Comparison of ENCODE assay signal across 8 cellular contexts in genomic region chr1:145812977-145813810, GRCh38. TPM values are rescaled to one million over a fixed set of nuclear protein-coding genes. Genes with fewer than 3 reads are reported as not detected.
DNase-seq lines count a peak whose midpoint lies in the region; ATAC-seq, FAIRE-seq and TF ChIP-seq lines count a peak whose summit lies in the region.
"Not testable (repeated sequence)": the region's sequence is repeated elsewhere in the genome, so short reads cannot be mapped to it uniquely, and the experiment has no call there.

No MANE protein-coding gene starts in this region.

- not testable (repeated sequence) for H3K9me3 ChIP-seq in A673 (ENCODE audit: low read depth, low read length, poor library complexity, severe bottlenecking); GM23248 (ENCODE audit: low read depth); PC-9 (ENCODE audit: insufficient read depth, low read depth); K562 (replicated peaks; ENCODE audit: control insufficient read depth, insufficient read depth, low read depth, low read length); psoas muscle

- CTCF ChIA-PET in A673 (lab: Charles Lee); PC-9 (lab: Charles Lee); K562 (lab: Yijun Ruan, JAX; ENCODE audit: low intra/inter-chr PET ratio): not testable (repeated sequence)

- H3K4me3 ChIP-seq in A673 (ENCODE audit: low read depth, low read length, poor library complexity, severe bottlenecking): peak overlapping the region; percentile 15
- H3K4me3 ChIP-seq in GM23248: peak overlapping the region; percentile 60
- H3K4me3 ChIP-seq in PC-9: peak overlapping the region; percentile 44; the same call in 1 of the 2 replicates
- not testable (repeated sequence) for H3K4me3 ChIP-seq in K562
- H3K4me3 ChIP-seq in psoas muscle: peak overlapping the region; percentile 35

- H4K20me1 ChIP-seq in GM23248 (ENCODE audit: insufficient read depth); PC-9 (ENCODE audit: insufficient read depth); K562 (replicated peaks; ENCODE audit: control insufficient read depth, insufficient read depth, low read length): not testable (repeated sequence)

- not testable (repeated sequence) for DNase-seq in A673 (ENCODE audit: low spot score); GM23248; K562 (ENCODE audit: extremely low read depth in 1 of 4, low spot score in 3 of 4); left ventricle myocardium superior; psoas muscle
- peak; percentile 8 for DNase-seq in LHCN-M2 (ENCODE audit: low read depth)
- peak in 1 of 2 experiments; percentile 49 for DNase-seq in PC-9

- 0 to 3% methylated on average over 6 of the region's 6 CpGs for WGBS in GM23248 (ENCODE audit: low coverage in 1 of 2, low lambda C conversion rate in 2 of 2, missing lambda C conversion rate in 2 of 2), 2 experiments
- 52% methylated on average over 4 of the region's 6 CpGs for WGBS in K562 (ENCODE audit: insufficient coverage, low coverage, missing lambda C conversion rate)
- 25 to 38% (median 32%) methylated on average over 5 of the region's 6 CpGs for WGBS in psoas muscle, 3 donors

- H3K27ac ChIP-seq in A673 (ENCODE audit: low read depth, low read length, poor library complexity, severe bottlenecking); K562 (ENCODE audit: extremely low read depth, low read depth, low read length): not testable (repeated sequence)
- H3K27ac ChIP-seq in GM23248 (peak overlapping the region; percentile 57), PC-9 (peak overlapping the region; percentile 74), psoas muscle (peak overlapping the region; percentile 55)

- H3K36me3 ChIP-seq in A673 (ENCODE audit: insufficient read depth, low read length, poor library complexity, severe bottlenecking); GM23248 (ENCODE audit: low read depth); PC-9 (ENCODE audit: low read depth); K562 (ENCODE audit: control insufficient read depth, insufficient read depth, low read length); psoas muscle (ENCODE audit: insufficient read depth in 1 of 2, low read depth in 1 of 2): not testable (repeated sequence)

- H3K79me2 ChIP-seq in GM23248 (ENCODE audit: insufficient read depth) (peaks cover 31% of the 10 kb centered on the region), PC-9 (ENCODE audit: low read depth) (peaks cover 19% of the 10 kb centered on the region)
- not testable (repeated sequence) for H3K79me2 ChIP-seq in K562 (ENCODE audit: control insufficient read depth, insufficient read depth, low read length)

- not testable (repeated sequence) for H3K9me2 ChIP-seq in GM23248 (ENCODE audit: insufficient read depth); PC-9 (ENCODE audit: insufficient read depth)

- not testable (repeated sequence) for H3K4me1 ChIP-seq in A673 (ENCODE audit: insufficient read depth, low read length, poor library complexity, severe bottlenecking); GM23248 (ENCODE audit: insufficient read depth); PC-9 (replicated peaks; ENCODE audit: insufficient read depth); K562 (replicated peaks in 1 of 2; ENCODE audit: control insufficient read depth in 2 of 2, insufficient read depth in 2 of 2, low read length in 2 of 2); psoas muscle

- in situ Hi-C loops in GM23248 (cut with MboI); K562 (cut with MboI): not testable (repeated sequence)

- TF ChIP-seq RAD21 in K562 (CRISPR knock-in tag; conservative IDR thresholded peaks at IDR 0.05 in 1 of 2, IDR thresholded peaks at IDR 0.05 in 1 of 2): not testable (repeated sequence)

- FAIRE-seq in K562 (lab: Jason Lieb, UNC): not testable (repeated sequence)

- TF ChIP-seq EP300 in K562 (IDR thresholded peaks at IDR 0.05; ENCODE audit: low read length): not testable (repeated sequence)

- not testable (repeated sequence) for H2AFZ ChIP-seq in GM23248; PC-9; K562 (ENCODE audit: low read depth, low read length)

- ATAC-seq in SK-N-SH treated with all-trans-retinoic acid at 6 μM for 48 hours (peak; percentile 86), K562 (peak; percentile 38; the same call in 1 of the 3 replicates), left ventricle myocardium superior (peak; percentile 36), psoas muscle (peak in 2 of 4 donors; percentile 55 to 56)

- H3K4me2 ChIP-seq in GM23248 (ENCODE audit: unreplicated experiment) (peak overlapping the region; percentile 68), PC-9 (peak overlapping the region; percentile 64)
- not testable (repeated sequence) for H3K4me2 ChIP-seq in K562 (ENCODE audit: insufficient read depth, low read length)

- intact Hi-C loops in A673 (cut with micrococcal nuclease; ENCODE audit: unreplicated experiment); PC-9 (cut with micrococcal nuclease; ENCODE audit: unreplicated experiment); K562 (cut with micrococcal nuclease); left ventricle myocardium superior (cut with micrococcal nuclease); psoas muscle (cut with DNase I): not testable (repeated sequence)

- not testable (repeated sequence) for H3F3A ChIP-seq in GM23248 (ENCODE audit: insufficient read depth); PC-9 (ENCODE audit: insufficient read depth, low read depth)

- POLR2A ChIA-PET in A673 (lab: Charles Lee; ENCODE audit: low non-redundant PET); PC-9 (lab: Charles Lee; ENCODE audit: unreplicated experiment); K562 (lab: Yijun Ruan, JAX): not testable (repeated sequence)

- not testable (repeated sequence) for TF ChIP-seq POLR2A in K562 (conservative IDR thresholded peaks at IDR 0.05)

- H3K27me3 ChIP-seq in A673 (replicated peaks; ENCODE audit: insufficient read depth, low read depth, low read length, poor library complexity); GM23248 (replicated peaks; ENCODE audit: insufficient read depth); PC-9 (ENCODE audit: insufficient read depth, low read depth); K562 (ENCODE audit: control insufficient read depth in 2 of 2, insufficient read depth in 2 of 2, low read length in 2 of 2); psoas muscle (ENCODE audit: insufficient read depth in 3 of 3, low read length in 2 of 3): not testable (repeated sequence)

- BruUV-seq in A673 (replicated peaks; lab: Mats Ljungman, UMichigan); PC-9 (replicated peaks; lab: Mats Ljungman, UMichigan); K562 (replicated peaks; lab: Mats Ljungman, UMichigan): not testable (repeated sequence)

- peak overlapping the region; percentile 57 for H3K9ac ChIP-seq in GM23248
- not testable (repeated sequence) for H3K9ac ChIP-seq in K562 (ENCODE audit: insufficient read depth in 1 of 2, low read depth in 2 of 2, low read length in 2 of 2)

- not testable (repeated sequence) for TF ChIP-seq CTCF in A673 (conservative IDR thresholded peaks at IDR 0.05; ENCODE audit: low read depth, low read length); PC-9 (conservative IDR thresholded peaks at IDR 0.05); K562 (IDR thresholded peaks at IDR 0.05 in 2 of 3, conservative IDR thresholded peaks at IDR 0.05 in 1 of 3; ENCODE audit: insufficient read depth in 2 of 3, low read depth in 1 of 3, low read length in 3 of 3); psoas muscle (IDR thresholded peaks at IDR 0.05)

- not testable (repeated sequence) for H3K9me1 ChIP-seq in K562 (ENCODE audit: control insufficient read depth, insufficient read depth, low read length)

RNA-seq across cellular contexts. Expression of gene RNF115, which starts 10.7 kb away (rescaled TPM):
- total RNA-seq in A673 (2021) (15.3 and 18.0 TPM in 2 replicates), LHCN-M2 (2014; rRNA removed) (10.4 and 13.3 TPM in 2 replicates), PC-9 (2021) (8.8 and 11.0 TPM in 2 replicates), K562 (2014; rRNA removed) (8.4 and 8.8 TPM in 2 replicates), K562 (2014; rRNA removed; fragmentation: Illumina TruSeq; extraction: Trizol) (12.5 and 13.6 TPM in 2 replicates), K562 (2015; rRNA removed; fragmentation: Illumina TruSeq; extraction: Trizol) (11.5 and 12.3 TPM in 2 replicates), K562 (2021) (9.5 and 10.2 TPM in 2 replicates), left ventricle myocardium superior (48.2 TPM), psoas muscle (10 to 100 TPM; 44.5 to 81.6 (median 62.8) TPM)
- total RNA-seq in GM23248 (2014; rRNA removed; shearing (Covaris generic)): 14.5 and 14.8 TPM in 2 replicates
- polyA plus RNA-seq in GM23248 (2016; fragmentation: Nextera tagmentation; extraction: Ambion mirVana) (13.9 and 14.2 TPM in 2 replicates), K562 (2011; rRNA removed) (12.1 and 14.3 TPM in 2 replicates), K562 (2014; fragmentation: Illumina TruSeq; extraction: Trizol) (8.4 and 9.9 TPM in 2 replicates), K562 (2014; fragmentation: Nextera tagmentation; extraction: Ambion mirVana) (1 to 10 TPM; 1.9 to 2.0 TPM), K562 (2014; rRNA removed) (6.9 and 7.8 TPM in 2 replicates), psoas muscle (10 to 100 TPM in 2 of 3 donors, 1 to 10 TPM in 1; 3.2 to 52.6 (median 24.9) TPM)
- polyA plus RNA-seq in LHCN-M2 (2012): 14.4 TPM
- 11.8 and 34.8 TPM in 2 replicates for total RNA-seq in K562 (2011; cell fraction: chromatin; rRNA removed; ENCODE audit: low replicate concordance)
- 5.8 and 7.8 TPM in 2 replicates for total RNA-seq in K562 (2011; cell fraction: nucleolus; rRNA removed)
- total RNA-seq in K562 (2011; cell fraction: nucleoplasm; rRNA removed): 12.8 and 21.9 TPM in 2 replicates
- 3.6 and 6.3 TPM in 2 replicates for polyA plus RNA-seq in K562 (2011; cell fraction: cytosol; rRNA removed)
- polyA plus RNA-seq in K562 (2011; cell fraction: nucleus; rRNA removed): 7.5 and 9.1 TPM in 2 replicates
- polyA plus RNA-seq in K562 (2012): 6.5 and 10.6 TPM in 2 replicates
- 13.8 and 15.8 TPM in 2 replicates for polyA minus RNA-seq in K562 (2011; rRNA and poly(A)+ RNA removed)
- polyA minus RNA-seq in K562 (2011; cell fraction: cytosol; rRNA and poly(A)+ RNA removed): 2.5 and 3.6 TPM in 2 replicates
- 4.0 and 6.6 TPM in 2 replicates for polyA minus RNA-seq in K562 (2011; cell fraction: nucleus; rRNA and poly(A)+ RNA removed)

RNA-seq across cellular contexts. Expression of gene POLR3C, which starts 10.8 kb away (rescaled TPM):
- total RNA-seq in A673 (2021) (49.6 and 50.3 TPM in 2 replicates), LHCN-M2 (2014; rRNA removed) (36.5 and 43.6 TPM in 2 replicates), PC-9 (2021) (21.2 and 21.4 TPM in 2 replicates), K562 (2014; rRNA removed) (42.0 and 44.8 TPM in 2 replicates), K562 (2014; rRNA removed; fragmentation: Illumina TruSeq; extraction: Trizol) (50.7 and 53.9 TPM in 2 replicates), K562 (2015; rRNA removed; fragmentation: Illumina TruSeq; extraction: Trizol) (54.6 and 56.8 TPM in 2 replicates), K562 (2021) (45.2 and 46.0 TPM in 2 replicates), left ventricle myocardium superior (14.9 TPM), psoas muscle (10 to 100 TPM; 13.2 to 21.8 (median 18.9) TPM)
- 23.1 and 42.2 TPM in 2 replicates for total RNA-seq in GM23248 (2014; rRNA removed; shearing (Covaris generic))
- polyA plus RNA-seq in GM23248 (2016; fragmentation: Nextera tagmentation; extraction: Ambion mirVana) (38.4 and 39.0 TPM in 2 replicates), K562 (2011; rRNA removed) (31.5 and 42.9 TPM in 2 replicates), K562 (2014; fragmentation: Illumina TruSeq; extraction: Trizol) (58.1 and 64.1 TPM in 2 replicates), K562 (2014; fragmentation: Nextera tagmentation; extraction: Ambion mirVana) (10 to 100 TPM; 19.7 to 49.9 TPM), K562 (2014; rRNA removed) (36.9 and 43.5 TPM in 2 replicates), psoas muscle (10 to 100 TPM in 1 of 3 donors, 1 to 10 TPM in 2; 8.6 to 16.8 (median 9.9) TPM)
- polyA plus RNA-seq in LHCN-M2 (2012): 32.1 TPM
- 37.8 and 57.1 TPM in 2 replicates for total RNA-seq in K562 (2011; cell fraction: chromatin; rRNA removed; ENCODE audit: low replicate concordance)
- total RNA-seq in K562 (2011; cell fraction: nucleolus; rRNA removed): 31.2 and 31.5 TPM in 2 replicates
- 25.9 and 26.0 TPM in 2 replicates for total RNA-seq in K562 (2011; cell fraction: nucleoplasm; rRNA removed)
- polyA plus RNA-seq in K562 (2011; cell fraction: cytosol; rRNA removed): 37.4 and 40.8 TPM in 2 replicates
- polyA plus RNA-seq in K562 (2011; cell fraction: nucleus; rRNA removed): 36.4 and 38.6 TPM in 2 replicates
- polyA plus RNA-seq in K562 (2012): 40.1 and 47.0 TPM in 2 replicates
- polyA minus RNA-seq in K562 (2011; rRNA and poly(A)+ RNA removed): 66.4 and 95.6 TPM in 2 replicates
- polyA minus RNA-seq in K562 (2011; cell fraction: cytosol; rRNA and poly(A)+ RNA removed): 19.7 and 30.7 TPM in 2 replicates
- polyA minus RNA-seq in K562 (2011; cell fraction: nucleus; rRNA and poly(A)+ RNA removed): 18.6 and 33.4 TPM in 2 replicates

RNA-seq across cellular contexts. Expression of gene NUDT17, which starts 32.2 kb away (rescaled TPM):
- total RNA-seq in A673 (2021) (3.4 and 6.6 TPM in 2 replicates), LHCN-M2 (2014; rRNA removed) (2.4 and 5.6 TPM in 2 replicates), PC-9 (2021) (1.0 and 1.5 TPM in 2 replicates), K562 (2014; rRNA removed) (6.8 and 9.9 TPM in 2 replicates), K562 (2014; rRNA removed; fragmentation: Illumina TruSeq; extraction: Trizol) (4.5 and 5.5 TPM in 2 replicates), K562 (2015; rRNA removed; fragmentation: Illumina TruSeq; extraction: Trizol) (4.2 and 5.2 TPM in 2 replicates), K562 (2021) (6.1 and 7.2 TPM in 2 replicates), left ventricle myocardium superior (3.4 TPM), psoas muscle (1 to 10 TPM; 1.4 to 2.9 (median 1.7) TPM)
- total RNA-seq in GM23248 (2014; rRNA removed; shearing (Covaris generic)): 5.9 and 12.0 TPM in 2 replicates
- polyA plus RNA-seq in GM23248 (2016; fragmentation: Nextera tagmentation; extraction: Ambion mirVana) (7.8 and 9.5 TPM in 2 replicates), K562 (2011; rRNA removed) (10.0 and 11.4 TPM in 2 replicates), K562 (2014; fragmentation: Illumina TruSeq; extraction: Trizol) (7.6 and 8.3 TPM in 2 replicates), K562 (2014; fragmentation: Nextera tagmentation; extraction: Ambion mirVana) (1 to 10 TPM; 2.1 to 3.1 TPM), K562 (2014; rRNA removed) (7.8 and 10.7 TPM in 2 replicates), psoas muscle (1 to 10 TPM; 1.6 to 2.7 (median 1.9) TPM)
- 8.6 TPM for polyA plus RNA-seq in LHCN-M2 (2012)
- total RNA-seq in K562 (2011; cell fraction: chromatin; rRNA removed; ENCODE audit: low replicate concordance): 6.2 and 12.7 TPM in 2 replicates
- 9.2 and 11.2 TPM in 2 replicates for total RNA-seq in K562 (2011; cell fraction: nucleolus; rRNA removed)
- 8.9 and 9.3 TPM in 2 replicates for total RNA-seq in K562 (2011; cell fraction: nucleoplasm; rRNA removed)
- 12.3 and 14.2 TPM in 2 replicates for polyA plus RNA-seq in K562 (2011; cell fraction: cytosol; rRNA removed)
- polyA plus RNA-seq in K562 (2011; cell fraction: nucleus; rRNA removed): 23.3 and 33.1 TPM in 2 replicates
- polyA plus RNA-seq in K562 (2012): 7.8 and 14.5 TPM in 2 replicates
- 2.7 and 3.4 TPM in 2 replicates for polyA minus RNA-seq in K562 (2011; rRNA and poly(A)+ RNA removed)
- polyA minus RNA-seq in K562 (2011; cell fraction: cytosol; rRNA and poly(A)+ RNA removed): 2.9 and 5.9 TPM in 2 replicates
- polyA minus RNA-seq in K562 (2011; cell fraction: nucleus; rRNA and poly(A)+ RNA removed): 2.7 and 3.3 TPM in 2 replicates

RNA-seq across cellular contexts. Expression of gene PIAS3, which starts 45.7 kb away (rescaled TPM):
- total RNA-seq in A673 (2021) (41.8 and 47.0 TPM in 2 replicates), LHCN-M2 (2014; rRNA removed) (44.1 and 49.4 TPM in 2 replicates), PC-9 (2021) (44.3 and 57.8 TPM in 2 replicates), K562 (2014; rRNA removed) (7.9 and 10.4 TPM in 2 replicates), K562 (2014; rRNA removed; fragmentation: Illumina TruSeq; extraction: Trizol) (6.0 and 6.9 TPM in 2 replicates), K562 (2015; rRNA removed; fragmentation: Illumina TruSeq; extraction: Trizol) (7.4 and 7.5 TPM in 2 replicates), K562 (2021) (15.7 and 17.7 TPM in 2 replicates), left ventricle myocardium superior (13.3 TPM), psoas muscle (10 to 100 TPM in 3 of 4 donors, 1 to 10 TPM in 1; 9.7 to 18.2 (median 15.3) TPM)
- 22.2 and 32.5 TPM in 2 replicates for total RNA-seq in GM23248 (2014; rRNA removed; shearing (Covaris generic))
- polyA plus RNA-seq in GM23248 (2016; fragmentation: Nextera tagmentation; extraction: Ambion mirVana) (58.3 and 63.0 TPM in 2 replicates), K562 (2011; rRNA removed) (8.5 and 16.5 TPM in 2 replicates), K562 (2014; fragmentation: Illumina TruSeq; extraction: Trizol) (22.6 and 25.6 TPM in 2 replicates), K562 (2014; fragmentation: Nextera tagmentation; extraction: Ambion mirVana) (1 to 10 TPM; 1.1 to 1.5 TPM), K562 (2014; rRNA removed) (14.3 and 16.2 TPM in 2 replicates), psoas muscle (10 to 100 TPM; 14.4 to 26.2 (median 19.1) TPM)
- 58.1 TPM for polyA plus RNA-seq in LHCN-M2 (2012)
- 64.2 and 113 TPM in 2 replicates for total RNA-seq in K562 (2011; cell fraction: chromatin; rRNA removed; ENCODE audit: low replicate concordance)
- total RNA-seq in K562 (2011; cell fraction: nucleolus; rRNA removed): 40.4 and 44.0 TPM in 2 replicates
- total RNA-seq in K562 (2011; cell fraction: nucleoplasm; rRNA removed): 64.8 and 79.1 TPM in 2 replicates
- 14.3 and 15.1 TPM in 2 replicates for polyA plus RNA-seq in K562 (2011; cell fraction: cytosol; rRNA removed)
- polyA plus RNA-seq in K562 (2011; cell fraction: nucleus; rRNA removed): 72.5 and 78.3 TPM in 2 replicates
- polyA plus RNA-seq in K562 (2012): 16.7 and 21.4 TPM in 2 replicates
- polyA minus RNA-seq in K562 (2011; rRNA and poly(A)+ RNA removed): 6.3 and 7.1 TPM in 2 replicates
- polyA minus RNA-seq in K562 (2011; cell fraction: cytosol; rRNA and poly(A)+ RNA removed): 10.6 and 12.4 TPM in 2 replicates
- 10.9 and 17.9 TPM in 2 replicates for polyA minus RNA-seq in K562 (2011; cell fraction: nucleus; rRNA and poly(A)+ RNA removed)
